ENCODE assay signal across 12 cellular contexts in the genomic region with DNA sequence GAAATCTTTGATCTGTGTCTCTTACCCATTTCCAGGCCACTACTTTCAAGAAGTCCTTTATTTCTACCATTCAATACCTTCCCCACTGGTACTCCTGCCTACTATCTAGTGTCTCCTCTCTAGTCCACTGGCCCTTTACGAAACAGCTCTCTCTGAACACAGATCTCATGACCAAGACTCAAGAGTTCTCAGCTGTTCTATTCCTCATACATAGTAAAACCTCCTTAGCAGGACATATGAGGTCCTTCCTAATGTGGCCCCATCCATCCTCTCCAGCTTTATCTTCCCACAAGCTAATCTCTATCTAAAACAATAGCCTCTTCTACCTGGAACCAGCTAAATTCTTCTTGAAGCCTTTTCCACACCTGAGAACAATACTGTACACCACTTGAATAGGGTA. TPM values are rescaled to one million over a fixed set of nuclear protein-coding genes. Genes with fewer than 3 reads are reported as not detected.
A peak's percentile ranks its signal among the peaks of the same experiment; 100 is the strongest.
DNase-seq lines count a peak whose midpoint lies in the region; ATAC-seq, FAIRE-seq and TF ChIP-seq lines count a peak whose summit lies in the region.
"Had no signal": no experiment of that assay in that cellular context is flagged by ENCODE, and none has a peak within 500 bp of the region (broad histone marks: within the 10 kb centered on the region; RNA-seq: fewer than 3 reads in every experiment).

No MANE protein-coding gene starts in this region.

- no peak overlapping the region for H2BK120ac ChIP-seq in H1 (replicated peaks; ENCODE audit: low read depth, low read length)

- no peak overlapping the region for H2BK5ac ChIP-seq in H1 (ENCODE audit: low read depth, low read length)

- H3K79me1 ChIP-seq in H1 (ENCODE audit: low read depth, low read length) = peaks cover 2% of the 10 kb centered on the region

- TF ChIP-seq POLR2A in H1 (IDR thresholded peaks at IDR 0.05; ENCODE audit: control extremely low read depth in 1 of 2, low read depth in 2 of 2, low read length in 2 of 2) = no peak

- no peak for TF ChIP-seq RAD21 in H1 (IDR thresholded peaks at IDR 0.05 in 1 of 2, conservative IDR thresholded peaks at IDR 0.05 in 1 of 2; ENCODE audit: low read depth in 2 of 2, low read length in 2 of 2)

- POLR2A ChIA-PET in OCI-LY7 (lab: Charles Lee) = interaction anchor here (0.8 to 1.0 kb wide), 2 partner anchors 11 to 34 kb away, joined by 3 read pairs; no protein-coding TSS in a partner anchor
- POLR2A ChIA-PET in H1 (lab: Charles Lee; ENCODE audit: partially characterized antibody) = interaction anchor here (0.6 to 6.6 kb wide), 4 partner anchors 10 to 91 kb away, joined by 3 to 88 read pairs (median 4); no protein-coding TSS in a partner anchor

- H3K4me2 ChIP-seq in OCI-LY7 (ENCODE audit: low read length) (peak overlapping the region; percentile 89), H1 (ENCODE audit: insufficient read depth in 1 of 2, low read depth in 2 of 2, low read length in 2 of 2) (peak overlapping the region; percentile 82)

- H3K9me3 ChIP-seq in OCI-LY7 (ENCODE audit: low read length) (peaks cover 13% of the 10 kb centered on the region), H1 (ENCODE audit: insufficient read depth in 2 of 2, low read depth in 1 of 2, low read length in 1 of 2) (0 out of 4 replicates have a peak, but pooled peaks cover 0 to 3% of the 10 kb centered on the region in 2 experiments)
- H3K9me3 ChIP-seq: left lung had no signal

- H3K9me3 Mint-ChIP-seq in natural killer cell treated with Interleukin-12 subunit alpha and Interleukin-12 subunit beta and Interleukin-15 and Interleukin-18, amount 100 ng/mL, for 72 hours = peaks cover 5% of the 10 kb centered on the region
- no peaks in the 10 kb centered on the region for H3K9me3 Mint-ChIP-seq in natural killer cell
- peaks cover 12% of the 10 kb centered on the region for H3K9me3 Mint-ChIP-seq in type B pancreatic cell

- H3K4me1 Mint-ChIP-seq in natural killer cell treated with Interleukin-12 subunit alpha and Interleukin-12 subunit beta and Interleukin-15 and Interleukin-18, amount 100 ng/mL, for 72 hours (ENCODE audit: low read depth in 2 of 2) = peaks cover 27 to 36% of the 10 kb centered on the region in 2 donors
- H3K4me1 Mint-ChIP-seq in natural killer cell (peaks cover 44% of the 10 kb centered on the region in 2 donors), type B pancreatic cell (ENCODE audit: unreplicated experiment) (peaks cover 40% of the 10 kb centered on the region)

- peaks cover 3% of the 10 kb centered on the region; the same call in 1 of the 2 replicates for H3K23me2 ChIP-seq in H1 (ENCODE audit: low read depth, low read length)

- H3K56ac ChIP-seq in H1 (replicated peaks; ENCODE audit: insufficient read length, low read depth, low read length) = no peak overlapping the region

- no peak for TF ChIP-seq EP300 in H1 (IDR thresholded peaks at IDR 0.05; ENCODE audit: borderline replicate concordance in 1 of 2, low read depth in 2 of 2, low read length in 2 of 2)

- H4K20me1 ChIP-seq in OCI-LY7 (ENCODE audit: insufficient read depth, low read length) = peaks cover 39% of the 10 kb centered on the region
- peaks cover 26 to 38% of the 10 kb centered on the region in 2 experiments for H4K20me1 ChIP-seq in H1 (replicated peaks in 1 of 2; ENCODE audit: control insufficient read depth in 1 of 2, insufficient read depth in 2 of 2, low read length in 2 of 2)

- DNase-seq in natural killer cell treated with Interleukin-12 subunit alpha and Interleukin-12 subunit beta and Interleukin-15 and Interleukin-18, amount 100 ng/mL, for 72 hours (ENCODE audit: low spot score) = no peak
- no peak for DNase-seq in natural killer cell
- peak; percentile 9 for DNase-seq in OCI-LY7 (ENCODE audit: low spot score)
- DNase-seq in H1 (ENCODE audit: low read depth in 1 of 2, low spot score in 2 of 2) = no peak
- DNase-seq in type B pancreatic cell (ENCODE audit: extremely low spot score, unreplicated experiment) = no peak
- no peak for DNase-seq in NCI-H446 treated with DMSO at 0.1 percent for 48 hours (lab: John Stamatoyannopoulos, UW)
- no peak for DNase-seq in activated gamma-delta T cell treated with Interleukin-2 at 50 U/mL for 16 hours
- DNase-seq in dermis blood vessel endothelial cell = no peak
- DNase-seq: KG1, left lung, NCI-H446 had no signal

- H3K27me3 ChIP-seq in H1 (replicated peaks in 1 of 4; ENCODE audit: control insufficient read depth in 3 of 4, extremely low read depth in 1 of 4, insufficient read depth in 3 of 4, low read length in 3 of 4) = no peaks in the 10 kb centered on the region
- H3K27me3 ChIP-seq: left lung had no signal

- no peak overlapping the region for H2AK5ac ChIP-seq in H1 (ENCODE audit: low read depth, low read length)

- CTCF ChIA-PET in OCI-LY7 (lab: Charles Lee; ENCODE audit: unreplicated experiment) (no interaction called here), H1 (lab: Charles Lee; ENCODE audit: partially characterized antibody) (interaction anchor here (0.6 to 4.1 kb wide), 3 partner anchors 11 to 29 kb away, joined by 3 to 17 read pairs (median 4); no protein-coding TSS in a partner anchor)

- BruUV-seq in OCI-LY7 (replicated peaks; lab: Mats Ljungman, UMichigan) = no TSS peak

- H3K36me3 ChIP-seq in OCI-LY7 (ENCODE audit: insufficient read depth, low read length) (peaks cover 52% of the 10 kb centered on the region), H1 (ENCODE audit: control insufficient read depth in 2 of 4, insufficient read depth in 4 of 4, low read length in 3 of 4) (peaks cover 0 to 31% (median 16%) of the 10 kb centered on the region in 4 experiments; a peak in 7 of 8 replicates)

- no peaks in the 10 kb centered on the region for H3K27me3 Mint-ChIP-seq in natural killer cell treated with Interleukin-12 subunit alpha and Interleukin-12 subunit beta and Interleukin-15 and Interleukin-18, amount 100 ng/mL, for 72 hours
- H3K27me3 Mint-ChIP-seq in natural killer cell (ENCODE audit: low read depth in 2 of 2) (no peaks in the 10 kb centered on the region), type B pancreatic cell (no peaks in the 10 kb centered on the region)

- peaks cover 17% of the 10 kb centered on the region for H3K36me3 Mint-ChIP-seq in natural killer cell treated with Interleukin-12 subunit alpha and Interleukin-12 subunit beta and Interleukin-15 and Interleukin-18, amount 100 ng/mL, for 72 hours
- H3K36me3 Mint-ChIP-seq in natural killer cell = peaks cover 4% of the 10 kb centered on the region
- H3K36me3 Mint-ChIP-seq in type B pancreatic cell = peaks cover 23% of the 10 kb centered on the region

- H3K27ac Mint-ChIP-seq in natural killer cell treated with Interleukin-12 subunit alpha and Interleukin-12 subunit beta and Interleukin-15 and Interleukin-18, amount 100 ng/mL, for 72 hours = no peak overlapping the region
- H3K27ac Mint-ChIP-seq in natural killer cell = peak overlapping the region in 1 of 2 donors; percentile 3
- H3K27ac Mint-ChIP-seq in type B pancreatic cell = peak overlapping the region; percentile 71

- no peak overlapping the region for H2BK20ac ChIP-seq in H1 (ENCODE audit: low read length)

- H3K4me3 ChIP-seq in OCI-LY7 (ENCODE audit: low read depth, low read length, poor library complexity, severe bottlenecking) (peak overlapping the region; percentile 91), H1 (ENCODE audit: extremely low read depth in 1 of 4, insufficient read depth in 2 of 4, low read depth in 3 of 4, low read length in 4 of 4) (peak overlapping the region in 2 of 4 experiments; percentile 28 to 51; a peak in 4 of 8 replicates)
- H3K4me3 ChIP-seq: left lung had no signal

- no peak overlapping the region for H4K5ac ChIP-seq in H1 (ENCODE audit: insufficient read length, low read depth, low read length)

- H3K4me1 ChIP-seq in OCI-LY7 (ENCODE audit: insufficient read depth, low read length, poor library complexity, severe bottlenecking) (peaks cover 32% of the 10 kb centered on the region), H1 (replicated peaks in 1 of 4; ENCODE audit: control insufficient read depth in 3 of 4, insufficient read depth in 4 of 4, low read length in 3 of 4) (peaks cover 2 to 13% (median 6%) of the 10 kb centered on the region in 4 experiments; a peak in 3 of 7 replicates)

- FAIRE-seq in H1 (lab: Jason Lieb, UNC) = no peak
- FAIRE-seq: bronchial epithelial cell had no signal

- H2BK15ac ChIP-seq in H1 (ENCODE audit: low read length) = no peak overlapping the region

- H3K14ac ChIP-seq in H1 (ENCODE audit: insufficient read length) = no peak overlapping the region

- no peaks in the 10 kb centered on the region for H3K9me2 ChIP-seq in OCI-LY7 (ENCODE audit: insufficient read depth, low read length)

- no peak for ATAC-seq in natural killer cell treated with Interleukin-12 subunit alpha and Interleukin-12 subunit beta and Interleukin-15 and Interleukin-18, amount 100 ng/mL, for 72 hours
- no peak for ATAC-seq in natural killer cell
- ATAC-seq: left lung had no signal

- intact Hi-C loops in natural killer cell (cut with micrococcal nuclease) = loop anchor here (10.0 kb wide), 2 partner anchors 245 to 265 kb away; no protein-coding TSS in a partner anchor
- intact Hi-C loops in OCI-LY7 (cut with micrococcal nuclease; ENCODE audit: unreplicated experiment) = loop anchor here (1.0 to 5.0 kb wide), 3 partner anchors 77 to 1128 kb away; a partner anchor contains a TSS

- peak overlapping the region; percentile 19 for H3K4me3 Mint-ChIP-seq in natural killer cell treated with Interleukin-12 subunit alpha and Interleukin-12 subunit beta and Interleukin-15 and Interleukin-18, amount 100 ng/mL, for 72 hours
- H3K4me3 Mint-ChIP-seq in natural killer cell (no peak overlapping the region), type B pancreatic cell (peak overlapping the region; percentile 92)

- no peak overlapping the region for H3K23ac ChIP-seq in H1 (ENCODE audit: insufficient read length)

- H4K8ac ChIP-seq in H1 (ENCODE audit: extremely low read depth, insufficient read depth, low read length) = no peak overlapping the region

- H2AFZ ChIP-seq in OCI-LY7 (ENCODE audit: low read length) (no peak overlapping the region), H1 (ENCODE audit: low read length) (no peak overlapping the region)

- no peak overlapping the region for H3K18ac ChIP-seq in H1 (ENCODE audit: extremely low read depth, low read length)

- H3K9ac ChIP-seq in H1 (replicated peaks in 1 of 4; ENCODE audit: extremely low read depth in 1 of 4, low read depth in 3 of 4, low read length in 3 of 4) = 0 out of 7 replicates have a peak overlapping the region, but pooled peaks of 1 of the 4 experiments have one; percentile 13

- H4K91ac ChIP-seq in H1 (replicated peaks; ENCODE audit: insufficient read length, low read length) = no peak overlapping the region

- H3K79me2 ChIP-seq in OCI-LY7 (ENCODE audit: insufficient read depth, low read depth, low read length) (peaks cover 84% of the 10 kb centered on the region), H1 (ENCODE audit: control insufficient read depth in 1 of 2, insufficient read depth in 2 of 2, low read length in 2 of 2) (peaks cover 47 to 89% of the 10 kb centered on the region in 2 experiments)

- 70% methylated on average over 1 of the region's 1 CpG; no CpG with 5 or more reads in 1 of the 2 experiments for WGBS in H1 (ENCODE audit: extremely low coverage in 1 of 2, insufficient coverage in 1 of 2, insufficient read length in 1 of 2, insufficient replicate concordance in 2 of 2, low coverage in 1 of 2, low lambda C conversion rate in 2 of 2, missing lambda C conversion rate in 1 of 2), 2 experiments

- no peak overlapping the region for H3K4ac ChIP-seq in H1 (replicated peaks; ENCODE audit: insufficient read length, low read depth, low read length)

- no peak for TF ChIP-seq CTCF in natural killer cell (IDR thresholded peaks at IDR 0.05)
- no peak for TF ChIP-seq CTCF in OCI-LY7 (conservative IDR thresholded peaks at IDR 0.05; ENCODE audit: low read length)
- TF ChIP-seq CTCF in H1 (IDR thresholded peaks at IDR 0.05; ENCODE audit: control extremely low read depth in 1 of 3, insufficient read depth in 1 of 3, low read depth in 1 of 3, low read length in 3 of 3) = no peak
- TF ChIP-seq CTCF in type B pancreatic cell (conservative IDR thresholded peaks at IDR 0.05) = no peak

- H3K27ac ChIP-seq in OCI-LY7 (ENCODE audit: low read depth, low read length, poor library complexity, severe bottlenecking) = peak overlapping the region; percentile 14
- H3K27ac ChIP-seq in H1 (ENCODE audit: low read depth, low read length) = no peak overlapping the region
- H3K27ac ChIP-seq: left lung had no signal

- H2BK12ac ChIP-seq in H1 (ENCODE audit: low read depth, low read length) = no peak overlapping the region

RNA-seq across cellular contexts. Expression of a gene that starts 2.6 kb away (rescaled TPM):
- 10 to 100 TPM; 17.3 to 37.7 TPM for total RNA-seq in natural killer cell treated with Interleukin-12 subunit alpha and Interleukin-12 subunit beta and Interleukin-15 and Interleukin-18, amount 100 ng/mL, for 72 hours
- total RNA-seq in natural killer cell (10 to 100 TPM; 11.1 to 15.9 (median 13.2) TPM), OCI-LY7 (2022) (38.4 and 44.9 TPM in 2 replicates), type B pancreatic cell (ENCODE audit: low replicate concordance) (34.2 and 41.9 TPM in 2 replicates), dermis blood vessel endothelial cell (26.5 and 28.1 TPM in 2 replicates)
- total RNA-seq in OCI-LY7 (2014; rRNA removed; shearing (Covaris generic)) = 39.2 and 43.9 TPM in 2 replicates
- total RNA-seq in H1 (2021; fragmentation: NEBNext Ultra II Directional; extraction: Animal tissue kit (Norgen Biotek cat#: 25700)) = 77.6 and 81.0 TPM in 2 replicates
- 25.1 and 46.9 TPM in 2 replicates for polyA plus RNA-seq in H1 (2011; rRNA removed)
- polyA plus RNA-seq in H1 (2011; cell fraction: cytosol; rRNA removed) = 41.1 TPM
- 23.7 TPM for polyA plus RNA-seq in H1 (2011; cell fraction: nucleus; rRNA removed)
- 44.4 to 60.9 TPM (median 48.7 TPM) in 4 replicates for polyA plus RNA-seq in H1 (2012, experiment 1 of 2)
- polyA plus RNA-seq in H1 (2012, experiment 2 of 2) = 8.6 TPM
- polyA plus RNA-seq in H1 (2013, experiment 1 of 2) = 60.2 TPM
- 57.8 TPM for polyA plus RNA-seq in H1 (2013, experiment 2 of 2)
- polyA minus RNA-seq in H1 (2011; rRNA and poly(A)+ RNA removed) = 74.1 and 94.5 TPM in 2 replicates
- 31.6 TPM for polyA minus RNA-seq in H1 (2011; cell fraction: cytosol; rRNA and poly(A)+ RNA removed)
- 90.1 TPM for polyA minus RNA-seq in H1 (2011; cell fraction: nucleus; rRNA and poly(A)+ RNA removed)
